33 cellular contexts compared by ENCODE assay signal in the genomic region with DNA sequence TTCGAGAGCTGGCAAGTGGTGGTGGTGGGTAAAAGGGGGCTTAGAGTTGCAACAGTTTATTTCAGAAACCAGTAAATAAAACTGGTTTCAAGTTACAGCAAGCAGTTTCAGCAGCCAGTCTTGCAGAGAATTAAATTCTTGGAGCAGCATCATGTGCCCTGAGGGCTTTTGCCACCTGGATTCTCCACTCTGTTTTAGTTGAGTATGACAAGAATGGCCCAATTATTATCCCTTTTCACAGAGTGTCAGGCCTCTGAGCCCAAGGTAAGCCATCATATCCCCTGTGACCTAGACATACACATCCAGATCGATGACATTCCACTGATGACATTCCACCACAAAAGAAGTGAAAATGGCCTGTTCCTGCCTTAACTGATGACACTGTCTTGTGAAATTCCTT.
"Had no signal": no experiment of that assay in that cellular context is flagged by ENCODE, and none has a peak within 500 bp of the region (broad histone marks: within the 10 kb centered on the region; RNA-seq: fewer than 3 reads in every experiment).

No MANE protein-coding gene starts in this region.

- FAIRE-seq: RCC 7860 had no signal

- H3K27me3 ChIP-seq: brain microvascular endothelial cell, cardiac muscle cell had no signal

- H3K27ac ChIP-seq: brain microvascular endothelial cell, cardiac muscle cell, PC-9, VCaP had no signal

- ATAC-seq: activated naive CD8-positive, alpha-beta T cell treated with anti-CD3 and anti-CD28 coated beads, Interleukin-2, amount 50 U/mL, for 24 hours; activated T-cell treated with anti-CD3 and anti-CD28 coated beads, Interleukin-2, amount 50 U/mL, for 4 hours had no signal

- DNase-seq: activated B cell treated with CpG ODN at 0.5 μM for 24 hours; activated CD4-positive, alpha-beta memory T cell treated with anti-CD3 and anti-CD28 coated beads for 36 hours; activated CD4-positive, alpha-beta T cell treated with anti-CD3 and anti-CD28 coated beads for 4 hours; activated CD4-positive, alpha-beta T cell treated with anti-CD3 and anti-CD28 coated beads, Interleukin-2, amount 50 U/mL, for 1 hour; activated CD4-positive, CD25-positive, alpha-beta regulatory T cell treated with anti-CD3 and anti-CD28 coated beads, Interleukin-2, amount 50 U/mL, for 72 hours; activated CD8-positive, alpha-beta memory T cell treated with anti-CD3 and anti-CD28 coated beads, Interleukin-2, amount 50 U/mL, for 4 hours; activated effector memory CD4-positive, alpha-beta T cell treated with Interleukin-2 at 50 U/mL for 16 hours; activated naive CD4-positive, alpha-beta T cell treated with anti-CD3 and anti-CD28 coated beads, Interleukin-2, amount 10 ng/mL, durations not matched to agents 7 days and 5 days; activated naive CD8-positive, alpha-beta T cell treated with anti-CD3 and anti-CD28 coated beads, Interleukin-2, amount 50 U/mL, for 24 hours; activated T-cell treated with anti-CD3 and anti-CD28 coated beads for 4 hours; activated T-cell treated with anti-CD3 and anti-CD28 coated beads, Interleukin-2, amount 50 U/mL, for 4 hours; anterior cingulate cortex; brain microvascular endothelial cell; Karpas-422; MM.1S; MV-4-11; NCI-H1092; NCI-H1436 treated with DMSO at 0.1 percent for 48 hours; NCI-H187 treated with DMSO at 0.1 percent for 48 hours; NCI-H2081; NCI-H345; NCI-H524 treated with DMSO at 0.1 percent for 48 hours; NCI-H748 treated with DMSO at 0.1 percent for 48 hours; NK-92 treated with Interleukin-12 subunit alpha and Interleukin-12 subunit beta, amount 100 ng/mL, for 24 hours; Right ventricle myocardium superior; SW 1271; T-helper 1 cell; T-helper 2 cell; T-helper 9 cell had no signal

- H3K4me2 ChIP-seq: PC-9 had no signal

- H2AFZ ChIP-seq: PC-9 had no signal

- H3K4me3 ChIP-seq: cardiac muscle cell, PC-9 had no signal

- H3K36me3 ChIP-seq: brain microvascular endothelial cell, cardiac muscle cell had no signal
